1 cellular context compared by ENCODE assay signal in genomic region chr17:64506576-64507417, GRCh38.
TF ChIP-seq lines count a peak whose summit lies in the region.

Gene CEP95, plus strand, starts transcription at chr17:64506977. Its CDS starts 121 bp downstream, at chr17:64507098.

TF ChIP-seq in A549, 52 proteins besides CTCF, POLR2A, EP300 and RAD21 (continued from another document):
- TF ChIP-seq ESRRA (IDR thresholded peaks at IDR 0.05; ENCODE audit: borderline replicate concordance, low read length) (no peak), HOXB13 (CRISPR knock-in tag; IDR thresholded peaks at IDR 0.05; ENCODE audit: low read depth) (no peak), NPAS2 (CRISPR knock-in tag; IDR thresholded peaks at IDR 0.05; ENCODE audit: borderline replicate concordance) (peak; percentile 93), SREBF2 (IDR thresholded peaks at IDR 0.05) (no peak), TFCP2L1 (CRISPR knock-in tag; IDR thresholded peaks at IDR 0.05) (no peak), TP53 (CRISPR knock-in tag; IDR thresholded peaks at IDR 0.05) (peak; percentile 44; the same call in 1 of the 2 replicates), BCL3 (IDR thresholded peaks at IDR 0.05) (no peak; the same call in 2 of the 3 replicates), RARB (CRISPR knock-in tag; IDR thresholded peaks at IDR 0.05) (no peak), EHMT2 (IDR thresholded peaks at IDR 0.05; ENCODE audit: low read depth) (no peak), EHF (CRISPR knock-in tag; IDR thresholded peaks at IDR 0.05) (0 out of 2 replicates have a peak, but pooled peaks have one; percentile 60), PHF8 (IDR thresholded peaks at IDR 0.05; ENCODE audit: borderline replicate concordance, low read depth) (peak; percentile 78), FOXS1 (CRISPR knock-in tag; IDR thresholded peaks at IDR 0.05) (no peak; the same call in 1 of the 2 replicates), HOXA7 (CRISPR knock-in tag; IDR thresholded peaks at IDR 0.05) (no peak), ZSCAN20 (CRISPR knock-in tag; IDR thresholded peaks at IDR 0.05) (no peak), BHLHE40 (IDR thresholded peaks at IDR 0.05; ENCODE audit: low read depth, low read length) (0 out of 2 replicates have a peak, but pooled peaks have one; percentile 28), HDAC2 (IDR thresholded peaks at IDR 0.05) (no peak), MAFK (IDR thresholded peaks at IDR 0.05; ENCODE audit: partially characterized antibody) (no peak), ZNF302 (CRISPR knock-in tag; IDR thresholded peaks at IDR 0.05) (no peak), ZFP36 (IDR thresholded peaks at IDR 0.05; ENCODE audit: borderline replicate concordance, partially characterized antibody) (no peak), GATA3 (IDR thresholded peaks at IDR 0.05; ENCODE audit: borderline replicate concordance) (0 out of 2 replicates have a peak, but pooled peaks have one; percentile 16), CBX2 (IDR thresholded peaks at IDR 0.05; ENCODE audit: borderline replicate concordance, low read depth) (no peak), ZC3H11A (IDR thresholded peaks at IDR 0.05) (no peak), RNF2 (IDR thresholded peaks at IDR 0.05; ENCODE audit: borderline replicate concordance, low read depth) (no peak), RCOR1 (IDR thresholded peaks at IDR 0.05; ENCODE audit: low read depth, low read length) (no peak), CBX8 (IDR thresholded peaks at IDR 0.05) (no peak)
- TF ChIP-seq, protein P1, sequence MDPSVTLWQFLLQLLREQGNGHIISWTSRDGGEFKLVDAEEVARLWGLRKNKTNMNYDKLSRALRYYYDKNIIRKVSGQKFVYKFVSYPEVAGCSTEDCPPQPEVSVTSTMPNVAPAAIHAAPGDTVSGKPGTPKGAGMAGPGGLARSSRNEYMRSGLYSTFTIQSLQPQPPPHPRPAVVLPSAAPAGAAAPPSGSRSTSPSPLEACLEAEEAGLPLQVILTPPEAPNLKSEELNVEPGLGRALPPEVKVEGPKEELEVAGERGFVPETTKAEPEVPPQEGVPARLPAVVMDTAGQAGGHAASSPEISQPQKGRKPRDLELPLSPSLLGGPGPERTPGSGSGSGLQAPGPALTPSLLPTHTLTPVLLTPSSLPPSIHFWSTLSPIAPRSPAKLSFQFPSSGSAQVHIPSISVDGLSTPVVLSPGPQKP (IDR thresholded peaks at IDR 0.05; ENCODE audit: low read depth, low read length), result peak; percentile 89
- TF ChIP-seq, protein P2, sequence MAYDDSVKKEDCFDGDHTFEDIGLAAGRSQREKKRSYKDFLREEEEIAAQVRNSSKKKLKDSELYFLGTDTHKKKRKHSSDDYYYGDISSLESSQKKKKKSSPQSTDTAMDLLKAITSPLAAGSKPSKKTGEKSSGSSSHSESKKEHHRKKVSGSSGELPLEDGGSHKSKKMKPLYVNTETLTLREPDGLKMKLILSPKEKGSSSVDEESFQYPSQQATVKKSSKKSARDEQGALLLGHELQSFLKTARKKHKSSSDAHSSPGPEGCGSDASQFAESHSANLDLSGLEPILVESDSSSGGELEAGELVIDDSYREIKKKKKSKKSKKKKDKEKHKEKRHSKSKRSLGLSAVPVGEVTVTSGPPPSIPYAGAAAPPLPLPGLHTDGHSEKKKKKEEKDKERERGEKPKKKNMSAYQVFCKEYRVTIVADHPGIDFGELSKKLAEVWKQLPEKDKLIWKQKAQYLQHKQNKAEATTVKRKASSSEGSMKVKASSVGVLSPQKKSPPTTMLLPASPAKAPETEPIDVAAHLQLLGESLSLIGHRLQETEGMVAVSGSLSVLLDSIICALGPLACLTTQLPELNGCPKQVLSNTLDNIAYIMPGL (CRISPR knock-in tag; IDR thresholded peaks at IDR 0.05; ENCODE audit: borderline replicate concordance), result no peak
- TF ChIP-seq, protein P3, sequence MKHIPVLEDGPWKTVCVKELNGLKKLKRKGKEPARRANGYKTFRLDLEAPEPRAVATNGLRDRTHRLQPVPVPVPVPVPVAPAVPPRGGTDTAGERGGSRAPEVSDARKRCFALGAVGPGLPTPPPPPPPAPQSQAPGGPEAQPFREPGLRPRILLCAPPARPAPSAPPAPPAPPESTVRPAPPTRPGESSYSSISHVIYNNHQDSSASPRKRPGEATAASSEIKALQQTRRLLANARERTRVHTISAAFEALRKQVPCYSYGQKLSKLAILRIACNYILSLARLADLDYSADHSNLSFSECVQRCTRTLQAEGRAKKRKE (CRISPR knock-in tag; IDR thresholded peaks at IDR 0.05; ENCODE audit: low read depth), result no peak
- TF ChIP-seq, protein P4, sequence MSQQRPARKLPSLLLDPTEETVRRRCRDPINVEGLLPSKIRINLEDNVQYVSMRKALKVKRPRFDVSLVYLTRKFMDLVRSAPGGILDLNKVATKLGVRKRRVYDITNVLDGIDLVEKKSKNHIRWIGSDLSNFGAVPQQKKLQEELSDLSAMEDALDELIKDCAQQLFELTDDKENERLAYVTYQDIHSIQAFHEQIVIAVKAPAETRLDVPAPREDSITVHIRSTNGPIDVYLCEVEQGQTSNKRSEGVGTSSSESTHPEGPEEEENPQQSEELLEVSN (IDR thresholded peaks at IDR 0.05; ENCODE audit: borderline replicate concordance, low read depth), result peak; percentile 96
